Comparison of ENCODE assay signal across 8 cellular contexts in the genomic region with DNA sequence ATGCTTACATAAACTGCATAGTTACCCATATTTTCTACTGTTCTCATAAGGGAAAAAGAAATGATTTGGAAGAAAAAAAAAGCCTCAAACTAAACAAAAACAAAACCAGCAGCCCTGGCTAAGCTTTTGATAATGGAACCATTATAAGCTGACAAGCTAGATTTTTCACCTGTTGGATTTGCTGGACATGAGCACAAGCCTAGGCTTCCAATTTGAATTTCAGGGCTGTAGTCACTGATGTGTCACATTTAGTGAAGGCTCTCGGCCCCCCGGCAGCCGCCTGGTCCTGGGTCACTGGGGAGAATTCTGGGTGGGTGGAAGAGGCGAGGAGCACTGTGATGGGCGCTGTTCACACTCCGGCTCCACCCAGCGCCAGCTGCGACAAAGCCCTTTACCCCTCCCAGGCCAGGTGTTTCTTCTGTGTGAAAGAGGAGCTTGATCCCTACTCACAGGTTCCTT. TPM values are rescaled to one million over a fixed set of nuclear protein-coding genes. Genes with fewer than 3 reads are reported as not detected.
DNase-seq lines count a peak whose midpoint lies in the region; ATAC-seq, FAIRE-seq and TF ChIP-seq lines count a peak whose summit lies in the region.

No MANE protein-coding gene starts in this region.

- FAIRE-seq in A549 (lab: Jason Lieb, UNC): no peak

- peak overlapping the region in 1 of 3 experiments; percentile 62; a peak in 1 of 7 replicates for H3K27ac Mint-ChIP-seq in H9

- TF ChIP-seq EP300 in A549 (IDR thresholded peaks at IDR 0.05): no peak

- H3K4me3 Mint-ChIP-seq in H9: peak overlapping the region; percentile 79 to 89

- H3K27ac ChIP-seq in A549: peak overlapping the region; percentile 91 to 93
- no peak overlapping the region for H3K27ac ChIP-seq in H9 (ENCODE audit: insufficient read length, low read depth, low read length)
- peak overlapping the region; percentile 63 for H3K27ac ChIP-seq in epithelial cell of prostate
- no peak overlapping the region for H3K27ac ChIP-seq in trophoblast cell (ENCODE audit: low read depth, low read length)

- H3K79me2 ChIP-seq in H9 (ENCODE audit: insufficient read depth, low read length) (no peaks in the 10 kb centered on the region), trophoblast cell (ENCODE audit: control insufficient read depth, insufficient read depth, low read length, poor library complexity) (peaks cover 4% of the 10 kb centered on the region)

- no peak for TF ChIP-seq POLR2A in A549 (IDR thresholded peaks at IDR 0.05; ENCODE audit: low read length)
- TF ChIP-seq POLR2A in GM18505 (IDR thresholded peaks at IDR 0.05; ENCODE audit: borderline replicate concordance, extremely low read depth, insufficient read depth, insufficient read length): no peak

- no peak overlapping the region for H3K14ac ChIP-seq in H9 (ENCODE audit: insufficient read depth, low read length)
- no peak overlapping the region for H3K14ac ChIP-seq in trophoblast cell (ENCODE audit: low read length)

- no peak overlapping the region for H3K9ac ChIP-seq in H9 (ENCODE audit: extremely low read depth, insufficient read length, low read length)
- no peak overlapping the region for H3K9ac ChIP-seq in trophoblast cell (ENCODE audit: low read length)

- DNase-seq in A549 (ENCODE audit: low read depth in 1 of 2, low spot score in 1 of 2) (no peak), H9 (no peak), RKO (ENCODE audit: low spot score) (peak; percentile 52), epithelial cell of prostate (ENCODE audit: low read depth, low spot score) (no peak), trophoblast cell (peak in 1 of 2 donors; percentile 49)

- no peak overlapping the region for H4K5ac ChIP-seq in H9 (ENCODE audit: insufficient read length, low read depth, low read length)

- H4K8ac ChIP-seq in H9 (replicated peaks; ENCODE audit: insufficient read length, low read depth, low read length) (no peak overlapping the region), trophoblast cell (ENCODE audit: low read depth, low read length) (no peak overlapping the region)

- TF ChIP-seq RAD21 in A549 (conservative IDR thresholded peaks at IDR 0.05 in 1 of 2, IDR thresholded peaks at IDR 0.05 in 1 of 2): no peak

- CTCF ChIA-PET in A549 (lab: Yijun Ruan, JAX): interaction anchor here (0.7 to 9.9 kb wide), 17 partner anchors 7 to 551 kb away, joined by 3 to 101 read pairs (median 8); no protein-coding TSS in a partner anchor

- no peak overlapping the region for H3T11ph ChIP-seq in H9 (ENCODE audit: low read length)

- H3K23ac ChIP-seq in H9 (ENCODE audit: insufficient read length, low read depth, low read length): no peak overlapping the region
- no peak overlapping the region for H3K23ac ChIP-seq in trophoblast cell (ENCODE audit: low read length)

- 79% methylated on average over 8 of the region's 8 CpGs for WGBS in A549 (ENCODE audit: missing lambda C conversion rate)
- WGBS in H9 (ENCODE audit: extremely low coverage, insufficient read length, low lambda C conversion rate): no CpG with 5 or more reads among the region's 8 CpGs
- WGBS in trophoblast cell (ENCODE audit: extremely low coverage, insufficient coverage, insufficient read length): no CpG with 5 or more reads among the region's 8 CpGs

- H3K36me3 Mint-ChIP-seq in H9 (ENCODE audit: insufficient read depth in 1 of 3, low read depth in 3 of 3): no peaks in the 10 kb centered on the region; a peak in 1 of 7 replicates

- H2AK5ac ChIP-seq in H9 (ENCODE audit: insufficient read length, low read length) (no peak overlapping the region), trophoblast cell (ENCODE audit: low read length) (no peak overlapping the region)

- H2AFZ ChIP-seq in H9 (ENCODE audit: low read length) (no peak overlapping the region), trophoblast cell (ENCODE audit: insufficient read depth, low read length, poor library complexity) (no peak overlapping the region)

- POLR2A ChIA-PET in A549 (lab: Yijun Ruan, JAX): interaction anchor here (1.4 kb wide), 1 partner anchor 492 kb away, joined by 5 read pairs; the partner anchor contains the start of gene CIAO2A

- no peak overlapping the region for H2BK20ac ChIP-seq in H9 (ENCODE audit: low read depth, low read length, poor library complexity, severe bottlenecking)

- H3K9me3 ChIP-seq in A549 (no peaks in the 10 kb centered on the region), H9 (ENCODE audit: control insufficient read depth, low read depth, low read length) (no peaks in the 10 kb centered on the region), trophoblast cell (ENCODE audit: insufficient read depth, low read depth, low read length) (no peaks in the 10 kb centered on the region)

- peaks cover 13 to 31% of the 10 kb centered on the region in 2 experiments for H3K4me1 Mint-ChIP-seq in H9

- peaks cover 11% of the 10 kb centered on the region for H3K23me2 ChIP-seq in H9 (ENCODE audit: insufficient read length, low read depth, low read length, poor library complexity, severe bottlenecking)

- TF ChIP-seq CTCF in A549 (IDR thresholded peaks at IDR 0.05): no peak
- no peak for TF ChIP-seq CTCF in H9 (conservative IDR thresholded peaks at IDR 0.05)

- no peak overlapping the region for H3K56ac ChIP-seq in H9 (ENCODE audit: insufficient read length, low read depth, low read length)

- H3K9me3 Mint-ChIP-seq in H9: no peaks in the 10 kb centered on the region

- peaks cover 10 to 14% of the 10 kb centered on the region in 2 experiments for H3K36me3 ChIP-seq in trophoblast cell (ENCODE audit: control insufficient read depth in 1 of 2, insufficient read depth in 2 of 2, low read length in 2 of 2)

- H2BK12ac ChIP-seq in H9 (ENCODE audit: insufficient read length, low read depth, low read length) (no peak overlapping the region), trophoblast cell (ENCODE audit: low read length) (no peak overlapping the region)

- H2BK15ac ChIP-seq in H9 (ENCODE audit: low read depth, low read length): no peak overlapping the region

- H2BK5ac ChIP-seq in H9 (ENCODE audit: insufficient read length, low read length): no peak overlapping the region
- no peak overlapping the region for H2BK5ac ChIP-seq in trophoblast cell (ENCODE audit: low read depth, low read length, poor library complexity)

- H4K91ac ChIP-seq in H9 (ENCODE audit: insufficient read length, low read depth, low read length) (no peak overlapping the region), trophoblast cell (ENCODE audit: low read depth, low read length) (no peak overlapping the region)

- peaks cover 36% of the 10 kb centered on the region for H3K27me3 Mint-ChIP-seq in H9 (ENCODE audit: low read depth)

- H3K18ac ChIP-seq in H9 (ENCODE audit: insufficient read length, low read depth, low read length): no peak overlapping the region
- H3K18ac ChIP-seq in trophoblast cell (ENCODE audit: low read length): no peak overlapping the region

- no peak overlapping the region for H4K12ac ChIP-seq in trophoblast cell (ENCODE audit: low read depth, low read length)

- H3K4me3 ChIP-seq in A549 (peak overlapping the region; percentile 83), trophoblast cell (ENCODE audit: low read depth, low read length) (no peak overlapping the region)

- H3K4me2 ChIP-seq in A549 (peak overlapping the region; percentile 88), H9 (ENCODE audit: insufficient read depth, insufficient read length, low read length) (peak overlapping the region; percentile 81), trophoblast cell (ENCODE audit: low read length) (peak overlapping the region; percentile 67)

- ATAC-seq in A549 (no peak), HG03095 (IDR thresholded peaks at IDR 0.05; ENCODE audit: unreplicated experiment) (no peak), GM18505 (IDR thresholded peaks at IDR 0.05; ENCODE audit: unreplicated experiment) (no peak), GM19455 (IDR thresholded peaks at IDR 0.05; ENCODE audit: unreplicated experiment) (no peak)

- no peaks in the 10 kb centered on the region for H3K79me1 ChIP-seq in H9 (ENCODE audit: insufficient read depth, low read depth, low read length, poor library complexity, severe bottlenecking)
- peaks cover 6% of the 10 kb centered on the region for H3K79me1 ChIP-seq in trophoblast cell (ENCODE audit: low read length)

- H4K20me1 ChIP-seq in H9 (ENCODE audit: control insufficient read depth, insufficient read depth, insufficient read length): no peaks in the 10 kb centered on the region

- H3K4me1 ChIP-seq in A549: peaks cover 20% of the 10 kb centered on the region; the same call in 2 of the 3 replicates
- H3K4me1 ChIP-seq in H9 (ENCODE audit: insufficient read depth, low read length): no peaks in the 10 kb centered on the region
- peaks cover 7 to 9% of the 10 kb centered on the region in 2 experiments for H3K4me1 ChIP-seq in trophoblast cell (ENCODE audit: control insufficient read depth in 1 of 2, insufficient read depth in 2 of 2, low read length in 2 of 2)

- H3K27me3 ChIP-seq in H9 (ENCODE audit: insufficient read depth, low read length) (peaks cover 3% of the 10 kb centered on the region; the same call in 1 of the 2 replicates), trophoblast cell (ENCODE audit: insufficient read depth, low read length) (no peaks in the 10 kb centered on the region)

- no peak overlapping the region for H3K4ac ChIP-seq in H9 (ENCODE audit: low read depth, low read length)
- no peak overlapping the region for H3K4ac ChIP-seq in trophoblast cell (ENCODE audit: low read depth, low read length)

- H2BK120ac ChIP-seq in H9 (ENCODE audit: low read depth, low read length, poor library complexity, severe bottlenecking) (no peak overlapping the region), trophoblast cell (ENCODE audit: insufficient read depth, low read length, poor library complexity) (no peak overlapping the region)

TF ChIP-seq in A549, 52 proteins besides CTCF, POLR2A, EP300 and RAD21 (continues in another document):
- TF ChIP-seq ZFP36 (IDR thresholded peaks at IDR 0.05; ENCODE audit: borderline replicate concordance, partially characterized antibody) (no peak), CBX2 (IDR thresholded peaks at IDR 0.05; ENCODE audit: borderline replicate concordance, low read depth) (no peak), HOXB5 (CRISPR knock-in tag; IDR thresholded peaks at IDR 0.05) (no peak)
- TF ChIP-seq, protein P1, sequence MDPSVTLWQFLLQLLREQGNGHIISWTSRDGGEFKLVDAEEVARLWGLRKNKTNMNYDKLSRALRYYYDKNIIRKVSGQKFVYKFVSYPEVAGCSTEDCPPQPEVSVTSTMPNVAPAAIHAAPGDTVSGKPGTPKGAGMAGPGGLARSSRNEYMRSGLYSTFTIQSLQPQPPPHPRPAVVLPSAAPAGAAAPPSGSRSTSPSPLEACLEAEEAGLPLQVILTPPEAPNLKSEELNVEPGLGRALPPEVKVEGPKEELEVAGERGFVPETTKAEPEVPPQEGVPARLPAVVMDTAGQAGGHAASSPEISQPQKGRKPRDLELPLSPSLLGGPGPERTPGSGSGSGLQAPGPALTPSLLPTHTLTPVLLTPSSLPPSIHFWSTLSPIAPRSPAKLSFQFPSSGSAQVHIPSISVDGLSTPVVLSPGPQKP (IDR thresholded peaks at IDR 0.05; ENCODE audit: low read depth, low read length): no peak

RNA-seq across cellular contexts. Expression of gene FBXL22, which starts 4.6 kb away (rescaled TPM):
- polyA plus RNA-seq in A549 (2011; rRNA removed): 0.09 and 0.18 TPM in 2 replicates
- 0.28 and 0.29 TPM in 2 replicates for polyA plus RNA-seq in A549 (2012; cell fraction: cytosol; rRNA removed)
- 0.41 and 0.49 TPM in 2 replicates for polyA plus RNA-seq in A549 (2012; cell fraction: nucleus; rRNA removed)
- 0.13 to 0.23 TPM (median 0.18 TPM) in 3 replicates for polyA plus RNA-seq in A549 (2017; fragmentation: RNase III; extraction: RNeasy Plus Mini Kit Qiagen cat#74134 plus additional on column Dnase treatment)
- polyA minus RNA-seq in A549 (2011; rRNA and poly(A)+ RNA removed): 0.33 and 0.78 TPM in 2 replicates
- 0.48 and 0.52 TPM in 2 replicates for total RNA-seq in H9 (2021)
- polyA plus RNA-seq in trophoblast cell (2013): 0.08 TPM in 2 replicates

Comparison
In these comparisons a context has a peak if more than half of its experiments do, and no peak if none do; other contexts are left out.
1. H3K27ac ChIP-seq: peak in A549 (2 of 2) and epithelial cell of prostate (single experiment); none in H9 (single experiment) and trophoblast cell (single experiment).
2. Peak in every context shown above with its lines, with median percentiles within 50 percentile points of each other: H3K4me2 ChIP-seq.